In genomic region chr5:120476063-120476462, GRCh38 we compare ENCODE assay signal across 22 cellular contexts. TPM values are rescaled to one million over a fixed set of nuclear protein-coding genes. Genes with fewer than 3 reads are reported as not detected.
"Had no signal": no experiment of that assay in that cellular context is flagged by ENCODE, and none has a peak within 500 bp of the region (broad histone marks: within the 10 kb centered on the region; RNA-seq: fewer than 3 reads in every experiment).

No MANE protein-coding gene starts in this region.

- H3K4me1 Mint-ChIP-seq: natural killer cell; stimulated activated naive CD8-positive, alpha-beta T cell treated with anti-CD3 and anti-CD28 coated beads, Interleukin-15, amount 100 ng/mL, for 72 hours had no signal

- H3K9me3 ChIP-seq: colonic mucosa, esophagus muscularis mucosa, lower lobe of right lung, pancreas, right lobe of liver, suprapubic skin, transverse colon, upper lobe of right lung, vagina had no signal

- H3K4me3 Mint-ChIP-seq: natural killer cell; stimulated activated naive CD8-positive, alpha-beta T cell treated with anti-CD3 and anti-CD28 coated beads, Interleukin-15, amount 100 ng/mL, for 72 hours had no signal

- H3K27ac ChIP-seq: colonic mucosa, esophagus muscularis mucosa, lower lobe of right lung, pancreas, right lobe of liver, suprapubic skin, transverse colon, upper lobe of right lung, vagina had no signal

- H3K27me3 ChIP-seq: colonic mucosa, esophagus muscularis mucosa, pancreas, right lobe of liver, suprapubic skin, transverse colon, upper lobe of right lung, vagina had no signal

- H3K36me3 ChIP-seq: colonic mucosa, esophagus muscularis mucosa, lower lobe of right lung, pancreas, right lobe of liver, suprapubic skin, transverse colon, upper lobe of right lung, vagina had no signal

- H3K27me3 Mint-ChIP-seq: stimulated activated naive CD8-positive, alpha-beta T cell treated with anti-CD3 and anti-CD28 coated beads, Interleukin-15, amount 100 ng/mL, for 72 hours had no signal

- H3K9me3 Mint-ChIP-seq: stimulated activated naive CD8-positive, alpha-beta T cell treated with anti-CD3 and anti-CD28 coated beads, Interleukin-15, amount 100 ng/mL, for 72 hours had no signal

- DNase-seq: colonic mucosa; dermis blood vessel endothelial cell; effector memory CD4-positive, alpha-beta T cell; head of caudate nucleus; left ventricle myocardium superior; lower lobe of right lung; natural killer cell; occipital lobe; pancreas; right lobe of liver; small intestine; stimulated activated CD4-positive, alpha-beta T cell treated with anti-CD3 and anti-CD28 coated beads, Interleukin-12 subunit alpha, Interleukin-12 subunit beta, amount 100 ng/mL, for 4 hours; stimulated activated CD4-positive, alpha-beta T cell treated with anti-CD3 and anti-CD28 coated beads, Interleukin-1b, Interleukin-23, amount 100 ng/mL, for 48 hours; stimulated activated CD4-positive, alpha-beta T cell treated with anti-CD3 and anti-CD28 coated beads, Interleukin-4, amount 100 ng/mL, for 1 hour; stimulated activated CD8-positive, alpha-beta memory T cell treated with anti-CD3 and anti-CD28 coated beads, Interleukin-4, amount 100 ng/mL, for 48 hours; stimulated activated naive CD4-positive, alpha-beta T cell; stimulated activated naive CD8-positive, alpha-beta T cell treated with anti-CD3 and anti-CD28 coated beads, Interleukin-15, amount 100 ng/mL, for 72 hours; transverse colon; upper lobe of right lung had no signal

- H3K4me3 ChIP-seq: colonic mucosa, esophagus muscularis mucosa, lower lobe of right lung, pancreas, right lobe of liver, suprapubic skin, transverse colon, upper lobe of right lung, vagina had no signal

- H3K27ac Mint-ChIP-seq: natural killer cell; stimulated activated naive CD8-positive, alpha-beta T cell treated with anti-CD3 and anti-CD28 coated beads, Interleukin-15, amount 100 ng/mL, for 72 hours had no signal

- H3K36me3 Mint-ChIP-seq: natural killer cell had no signal

- H3K4me1 ChIP-seq: colonic mucosa, esophagus muscularis mucosa, lower lobe of right lung, pancreas, right lobe of liver, suprapubic skin, transverse colon, upper lobe of right lung, vagina had no signal

RNA-seq across cellular contexts. Expression of gene PRR16, which starts 12.0 kb away (rescaled TPM):
- total RNA-seq: dermis blood vessel endothelial cell, natural killer cell had no signal
